ENCODE assay signal across 28 cellular contexts in genomic region chr1:57945045-57945444, GRCh38.
"Had no signal": no experiment of that assay in that cellular context is flagged by ENCODE, and none has a peak within 500 bp of the region (broad histone marks: within the 10 kb centered on the region; RNA-seq: fewer than 3 reads in every experiment).

No MANE protein-coding gene starts in this region.

- H3K4me1 Mint-ChIP-seq: endodermal cell had no signal

- H3K4me3 ChIP-seq: colonic mucosa, coronary artery, dorsolateral prefrontal cortex, esophagus muscularis mucosa, esophagus squamous epithelium, gastrocnemius medialis, gastroesophageal sphincter, heart left ventricle had no signal

- H3K4me1 ChIP-seq: colonic mucosa, esophagus muscularis mucosa, esophagus squamous epithelium, foreskin keratinocyte, gastrocnemius medialis, gastroesophageal sphincter, heart left ventricle had no signal

- H3K27ac Mint-ChIP-seq: dendritic cell treated with granulocyte-macrophage colony-stimulating factor and Interleukin-4, amounts not matched to agents 40 ng/mL and 50 ng/mL, for 4 days; effector memory CD8-positive, alpha-beta T cell; endodermal cell had no signal

- H3K9me3 ChIP-seq: colonic mucosa, esophagus muscularis mucosa, esophagus squamous epithelium, gastrocnemius medialis, gastroesophageal sphincter had no signal

- H3K4me3 Mint-ChIP-seq: dendritic cell treated with granulocyte-macrophage colony-stimulating factor and Interleukin-4, amounts not matched to agents 40 ng/mL and 50 ng/mL, for 4 days; effector memory CD8-positive, alpha-beta T cell; endodermal cell had no signal

- H3K9me3 Mint-ChIP-seq: dendritic cell treated with granulocyte-macrophage colony-stimulating factor and Interleukin-4, amounts not matched to agents 40 ng/mL and 50 ng/mL, for 4 days; endodermal cell had no signal

- H3K27me3 Mint-ChIP-seq: dendritic cell treated with granulocyte-macrophage colony-stimulating factor and Interleukin-4, amounts not matched to agents 40 ng/mL and 50 ng/mL, for 4 days; effector memory CD8-positive, alpha-beta T cell had no signal

- DNase-seq: colonic mucosa; cortex of kidney; dermis blood vessel endothelial cell; dorsolateral prefrontal cortex; effector CD4-positive, alpha-beta T cell; effector CD8-positive, alpha-beta T cell; effector memory CD4-positive, alpha-beta T cell; effector memory CD8-positive, alpha-beta T cell; endodermal cell; erythroblast; esophagus squamous epithelium; foreskin fibroblast; foreskin keratinocyte; foreskin melanocyte; gastrocnemius medialis; glutamatergic neuron; head of caudate nucleus; heart left ventricle had no signal

- H3K36me3 ChIP-seq: colonic mucosa, esophagus muscularis mucosa, esophagus squamous epithelium, gastrocnemius medialis, gastroesophageal sphincter, heart left ventricle had no signal

- ATAC-seq: effector memory CD8-positive, alpha-beta T cell; esophagus mucosa; foreskin keratinocyte; gastrocnemius medialis; gastroesophageal sphincter; heart left ventricle had no signal

- H3K27me3 ChIP-seq: colonic mucosa, dorsolateral prefrontal cortex, esophagus muscularis mucosa, esophagus squamous epithelium, gastrocnemius medialis, gastroesophageal sphincter, heart left ventricle had no signal

- FAIRE-seq: colon, endometrium, endothelial cell of umbilical vein, frontal cortex had no signal

- H3K27ac ChIP-seq: colonic mucosa, coronary artery, dorsolateral prefrontal cortex, epithelial cell of prostate, esophagus muscularis mucosa, esophagus squamous epithelium, foreskin keratinocyte, gastrocnemius medialis, gastroesophageal sphincter, heart left ventricle had no signal
